8 cellular contexts compared by ENCODE assay signal in genomic region chr4:152462047-152462446, GRCh38.
A peak's percentile ranks its signal among the peaks of the same experiment; 100 is the strongest.
DNase-seq lines count a peak whose midpoint lies in the region; ATAC-seq and TF ChIP-seq lines count a peak whose summit lies in the region.

No MANE protein-coding gene starts in this region.

- ATAC-seq in GM18517 (IDR thresholded peaks at IDR 0.05; ENCODE audit: unreplicated experiment) (peak; percentile 71), GM21619 (IDR thresholded peaks at IDR 0.05; ENCODE audit: unreplicated experiment) (peak; percentile 68), HG03520 (IDR thresholded peaks at IDR 0.05; ENCODE audit: unreplicated experiment) (peak; percentile 49)
- ATAC-seq in CD8-positive, alpha-beta T cell, result no peak

- no peaks in the 10 kb centered on the region for H3K36me3 Mint-ChIP-seq in immature natural killer cell
- H3K36me3 Mint-ChIP-seq in CD8-positive, alpha-beta T cell, result peaks cover 8% of the 10 kb centered on the region

- H3K27ac Mint-ChIP-seq in immature natural killer cell, result peak overlapping the region in 5 of 6 donors; percentile 13 to 69 (median 45)
- H3K27ac Mint-ChIP-seq in CD8-positive, alpha-beta T cell, result no peak overlapping the region

- peaks cover 67 to 74% of the 10 kb centered on the region in 2 donors for H3K4me1 Mint-ChIP-seq in immature natural killer cell
- H3K4me1 Mint-ChIP-seq in CD8-positive, alpha-beta T cell (ENCODE audit: low read depth), result peaks cover 60% of the 10 kb centered on the region

- CTCF ChIA-PET in CD8-positive, alpha-beta T cell (lab: Charles Lee), result interaction anchor here (0.7 kb wide), 1 partner anchor 16 kb away, joined by 3 read pairs; no protein-coding TSS in a partner anchor

- H3K4me3 ChIP-seq in osteoblast (ENCODE audit: insufficient read depth, low read length), result no peak overlapping the region
- no peak overlapping the region for H3K4me3 ChIP-seq in colonic mucosa
- H3K4me3 ChIP-seq in CD8-positive, alpha-beta T cell (ENCODE audit: low read depth, low read length), result no peak overlapping the region

- no peak overlapping the region for H3K4me2 ChIP-seq in osteoblast (ENCODE audit: insufficient read depth, low read length)

- H3K27me3 Mint-ChIP-seq in immature natural killer cell (ENCODE audit: low read depth in 3 of 3), result peaks cover 0 to 2% (median 0%) of the 10 kb centered on the region in 3 donors
- no peaks in the 10 kb centered on the region for H3K27me3 Mint-ChIP-seq in CD8-positive, alpha-beta T cell (ENCODE audit: low read depth)

- no peak overlapping the region for H3K27ac ChIP-seq in osteoblast (ENCODE audit: low read depth, low read length)
- no peak overlapping the region for H3K27ac ChIP-seq in colonic mucosa
- H3K27ac ChIP-seq in CD8-positive, alpha-beta T cell (ENCODE audit: low read depth, low read length), result no peak overlapping the region

- TF ChIP-seq CTCF in osteoblast (IDR thresholded peaks at IDR 0.05; ENCODE audit: extremely low read depth, low read depth, low read length) (no peak), colonic mucosa (IDR thresholded peaks at IDR 0.05) (no peak)
- TF ChIP-seq CTCF in CD8-positive, alpha-beta T cell (IDR thresholded peaks at IDR 0.05), result no peak

- H3K4me1 ChIP-seq in osteoblast (ENCODE audit: insufficient read depth, low read length) (peaks cover 9% of the 10 kb centered on the region), colonic mucosa (no peaks in the 10 kb centered on the region)
- peaks cover 35% of the 10 kb centered on the region for H3K4me1 ChIP-seq in CD8-positive, alpha-beta T cell (ENCODE audit: insufficient read depth, low read length)

- no peak overlapping the region for H3K9ac ChIP-seq in colonic mucosa (ENCODE audit: low read depth in 2 of 2, low read length in 2 of 2)

- POLR2A ChIA-PET in CD8-positive, alpha-beta T cell (lab: Charles Lee), result interaction anchor here (0.9 kb wide), 1 partner anchor 19 kb away, joined by 3 read pairs; no protein-coding TSS in a partner anchor

- no peak overlapping the region for H2AFZ ChIP-seq in osteoblast (ENCODE audit: low read length)

- H3K4me3 Mint-ChIP-seq in immature natural killer cell, result no peak overlapping the region
- H3K4me3 Mint-ChIP-seq in CD8-positive, alpha-beta T cell, result no peak overlapping the region

- intact Hi-C loops in colonic mucosa (cut with DNase I), result no loop called here
- intact Hi-C loops in CD8-positive, alpha-beta T cell (cut with DNase I, micrococcal nuclease), result loop anchor here in 1 of 2 experiments (5.0 kb wide), 1 partner anchor 35 kb away; no protein-coding TSS in a partner anchor

- H3K9me3 ChIP-seq in osteoblast (ENCODE audit: low read depth, low read length), result no peaks in the 10 kb centered on the region
- H3K9me3 ChIP-seq in colonic mucosa, result no peaks in the 10 kb centered on the region
- no peaks in the 10 kb centered on the region for H3K9me3 ChIP-seq in CD8-positive, alpha-beta T cell (ENCODE audit: low read length)

- H3K79me2 ChIP-seq in osteoblast (ENCODE audit: insufficient read depth, low read length), result peaks cover 35% of the 10 kb centered on the region

- DNase-seq in immature natural killer cell, result no peak
- no peak for DNase-seq in osteoblast (ENCODE audit: insufficient read length, low spot score, missing footprints)
- no peak for DNase-seq in colonic mucosa
- no peak for DNase-seq in T1000 (lab: John Stamatoyannopoulos, UW)
- DNase-seq in CD8-positive, alpha-beta T cell, result no peak

- no peaks in the 10 kb centered on the region for H3K9me3 Mint-ChIP-seq in immature natural killer cell
- H3K9me3 Mint-ChIP-seq in CD8-positive, alpha-beta T cell, result peaks cover 2% of the 10 kb centered on the region

- peaks cover 6% of the 10 kb centered on the region for H4K20me1 ChIP-seq in osteoblast (ENCODE audit: insufficient read depth, low read length)

- H3K27me3 ChIP-seq in osteoblast (ENCODE audit: insufficient read depth, low read length), result no peaks in the 10 kb centered on the region
- H3K27me3 ChIP-seq in colonic mucosa, result no peaks in the 10 kb centered on the region
- H3K27me3 ChIP-seq in CD8-positive, alpha-beta T cell (ENCODE audit: insufficient read depth, low read length), result no peaks in the 10 kb centered on the region

- H3K36me3 ChIP-seq in osteoblast (ENCODE audit: insufficient read depth, low read length) (no peaks in the 10 kb centered on the region), colonic mucosa (no peaks in the 10 kb centered on the region)
- no peaks in the 10 kb centered on the region for H3K36me3 ChIP-seq in CD8-positive, alpha-beta T cell (ENCODE audit: insufficient read depth, low read length)
